7 cellular contexts compared by ENCODE assay signal in the genomic region with DNA sequence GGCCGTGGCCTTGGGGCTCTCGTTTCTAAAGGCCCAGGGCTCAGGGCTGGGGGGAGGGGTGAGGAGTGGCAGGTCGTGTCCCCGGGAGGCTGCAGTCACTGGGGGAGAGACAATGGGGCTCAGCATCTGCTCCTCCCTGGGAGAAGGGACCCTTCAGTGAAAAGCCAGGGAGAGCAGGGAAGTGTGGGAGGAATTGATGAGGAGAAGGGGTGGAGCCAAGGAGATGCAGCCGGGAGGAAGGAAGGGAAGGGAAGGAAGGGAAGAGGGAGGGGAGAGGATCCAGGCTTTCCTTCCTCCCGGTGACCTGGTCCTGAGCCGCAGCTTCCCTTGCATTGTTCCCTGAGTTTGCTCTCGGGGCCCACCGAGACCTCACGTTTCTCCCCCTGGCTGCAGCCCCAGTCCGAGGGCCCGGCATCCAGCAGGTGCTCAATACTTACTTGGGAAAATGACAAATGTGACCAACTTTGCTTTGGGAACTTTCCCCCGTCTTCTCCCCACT. TPM values are rescaled to one million over a fixed set of nuclear protein-coding genes. Genes with fewer than 3 reads are reported as not detected.
DNase-seq lines count a peak whose midpoint lies in the region; ATAC-seq and TF ChIP-seq lines count a peak whose summit lies in the region.

No MANE protein-coding gene starts in this region.

- H3K27ac Mint-ChIP-seq in MCF 10A (ENCODE audit: low read depth, unreplicated experiment) = no peak overlapping the region
- no peak overlapping the region for H3K27ac Mint-ChIP-seq in activated T-cell treated with anti-CD3 and anti-CD28 coated beads, Interleukin-2, amount 50 U/mL, for 72 hours
- H3K27ac Mint-ChIP-seq in activated T-helper 2 cell treated with anti-CD3 and anti-CD28 coated beads, Interferon-gamma antibody, Interleukin-2, Interleukin-4, amounts not matched to agents 10 μg/mL and 5 μg/mL and 100 μg/mL, durations not matched to agents 14 hours and 24 hours and 36 hours = no peak overlapping the region

- DNase-seq in MCF 10A (ENCODE audit: unreplicated experiment) = peak; percentile 66
- DNase-seq in iPS-NIHi7 (ENCODE audit: extremely low spot score) = peak; percentile 83
- no peak for DNase-seq in activated T-cell treated with anti-CD3 and anti-CD28 coated beads, Interleukin-2, amount 50 U/mL, for 72 hours
- DNase-seq in activated T-helper 2 cell treated with anti-CD3 and anti-CD28 coated beads, Interferon-gamma antibody, Interleukin-2, Interleukin-4, amounts not matched to agents 10 μg/mL and 5 μg/mL and 100 μg/mL, durations not matched to agents 14 hours and 24 hours and 36 hours (ENCODE audit: low spot score) = no peak

- no peaks in the 10 kb centered on the region for H3K9me3 Mint-ChIP-seq in MCF 10A (ENCODE audit: unreplicated experiment)
- no peaks in the 10 kb centered on the region for H3K9me3 Mint-ChIP-seq in activated T-cell treated with anti-CD3 and anti-CD28 coated beads, Interleukin-2, amount 50 U/mL, for 72 hours
- H3K9me3 Mint-ChIP-seq in activated T-helper 2 cell treated with anti-CD3 and anti-CD28 coated beads, Interferon-gamma antibody, Interleukin-2, Interleukin-4, amounts not matched to agents 10 μg/mL and 5 μg/mL and 100 μg/mL, durations not matched to agents 14 hours and 24 hours and 36 hours = no peaks in the 10 kb centered on the region

- POLR2A ChIA-PET in MCF 10A (lab: Yijun Ruan, JAX) = interaction anchor here (0.6 to 10.5 kb wide), 9 partner anchors 13 to 106 kb away, joined by 3 to 173 read pairs (median 4); partner anchors contain the start of genes AP3S2 and ARPIN

- peaks cover 40% of the 10 kb centered on the region for H3K4me1 ChIP-seq in HUES6 (ENCODE audit: control insufficient read depth, insufficient read depth, low read length)
- peaks cover 3 to 44% (median 37%) of the 10 kb centered on the region in 5 donors for H3K4me1 ChIP-seq in subcutaneous abdominal adipose tissue (ENCODE audit: control insufficient read depth in 5 of 5, insufficient read depth in 5 of 5, low read length in 5 of 5)

- no TSS peak for BruUV-seq in MCF 10A (replicated peaks; lab: Mats Ljungman, UMichigan)

- ATAC-seq in activated T-cell treated with anti-CD3 and anti-CD28 coated beads, Interleukin-2, amount 50 U/mL, for 72 hours (replicated peaks in 1 of 2) = no peak
- ATAC-seq in HG03342 (IDR thresholded peaks at IDR 0.05; ENCODE audit: unreplicated experiment) = no peak

- H3K27me3 Mint-ChIP-seq in MCF 10A (ENCODE audit: insufficient read depth, unreplicated experiment) = no peaks in the 10 kb centered on the region
- H3K27me3 Mint-ChIP-seq in activated T-cell treated with anti-CD3 and anti-CD28 coated beads, Interleukin-2, amount 50 U/mL, for 72 hours (ENCODE audit: low read depth) = no peaks in the 10 kb centered on the region
- H3K27me3 Mint-ChIP-seq in activated T-helper 2 cell treated with anti-CD3 and anti-CD28 coated beads, Interferon-gamma antibody, Interleukin-2, Interleukin-4, amounts not matched to agents 10 μg/mL and 5 μg/mL and 100 μg/mL, durations not matched to agents 14 hours and 24 hours and 36 hours (ENCODE audit: low read depth) = peaks cover 5% of the 10 kb centered on the region

- CTCF ChIA-PET in MCF 10A (lab: Yijun Ruan, JAX) = interaction anchor here (0.6 to 3.4 kb wide), 3 partner anchors 67 to 101 kb away, joined by 3 to 20 read pairs (median 3); no protein-coding TSS in a partner anchor

- no peak for TF ChIP-seq CTCF in MCF 10A (IDR thresholded peaks at IDR 0.05; ENCODE audit: unreplicated experiment)

- H3K4me1 Mint-ChIP-seq in MCF 10A (ENCODE audit: insufficient read depth, unreplicated experiment) = peaks cover 33% of the 10 kb centered on the region
- peaks cover 42% of the 10 kb centered on the region for H3K4me1 Mint-ChIP-seq in activated T-cell treated with anti-CD3 and anti-CD28 coated beads, Interleukin-2, amount 50 U/mL, for 72 hours (ENCODE audit: low read depth)
- peaks cover 32% of the 10 kb centered on the region for H3K4me1 Mint-ChIP-seq in activated T-helper 2 cell treated with anti-CD3 and anti-CD28 coated beads, Interferon-gamma antibody, Interleukin-2, Interleukin-4, amounts not matched to agents 10 μg/mL and 5 μg/mL and 100 μg/mL, durations not matched to agents 14 hours and 24 hours and 36 hours (ENCODE audit: low read depth)

- H3K4me3 ChIP-seq in HUES6 (ENCODE audit: low read depth, low read length) (peak overlapping the region; percentile 68), subcutaneous abdominal adipose tissue (ENCODE audit: low read depth in 1 of 5, low read length in 5 of 5) (peak overlapping the region in 3 of 5 donors; percentile 76 to 80 (median 79))

- H3K9me3 ChIP-seq in HUES6 (ENCODE audit: control insufficient read depth, insufficient read depth, low read depth, low read length) = no peaks in the 10 kb centered on the region
- H3K9me3 ChIP-seq in subcutaneous abdominal adipose tissue (ENCODE audit: control insufficient read depth in 5 of 5, low read length in 5 of 5) = no peaks in the 10 kb centered on the region

- H3K36me3 Mint-ChIP-seq in MCF 10A (ENCODE audit: insufficient read depth, unreplicated experiment) = peaks cover 7% of the 10 kb centered on the region
- peaks cover 4 to 13% of the 10 kb centered on the region in 2 donors for H3K36me3 Mint-ChIP-seq in activated T-cell treated with anti-CD3 and anti-CD28 coated beads, Interleukin-2, amount 50 U/mL, for 72 hours (ENCODE audit: insufficient read depth in 2 of 2)
- peaks cover 7% of the 10 kb centered on the region for H3K36me3 Mint-ChIP-seq in activated T-helper 2 cell treated with anti-CD3 and anti-CD28 coated beads, Interferon-gamma antibody, Interleukin-2, Interleukin-4, amounts not matched to agents 10 μg/mL and 5 μg/mL and 100 μg/mL, durations not matched to agents 14 hours and 24 hours and 36 hours (ENCODE audit: low read depth)

- peak overlapping the region; percentile 76 for H3K9ac ChIP-seq in HUES6 (ENCODE audit: low read length)
- H3K9ac ChIP-seq in subcutaneous abdominal adipose tissue (ENCODE audit: low read length in 5 of 5) = peak overlapping the region in 1 of 5 donors; percentile 56

- peak overlapping the region; percentile 92 for H3K4me3 Mint-ChIP-seq in MCF 10A (ENCODE audit: unreplicated experiment)
- peak overlapping the region in 1 of 2 donors; percentile 66 for H3K4me3 Mint-ChIP-seq in activated T-cell treated with anti-CD3 and anti-CD28 coated beads, Interleukin-2, amount 50 U/mL, for 72 hours
- no peak overlapping the region for H3K4me3 Mint-ChIP-seq in activated T-helper 2 cell treated with anti-CD3 and anti-CD28 coated beads, Interferon-gamma antibody, Interleukin-2, Interleukin-4, amounts not matched to agents 10 μg/mL and 5 μg/mL and 100 μg/mL, durations not matched to agents 14 hours and 24 hours and 36 hours (ENCODE audit: low read depth)

- H3K27ac ChIP-seq in HUES6 (ENCODE audit: low read depth, low read length) (peak overlapping the region; percentile 89; the same call in 1 of the 2 replicates), subcutaneous abdominal adipose tissue (ENCODE audit: low read depth, low read length) (peak overlapping the region; percentile 30)

- intact Hi-C loops in MCF 10A (cut with micrococcal nuclease) = loop anchor here (2.0 to 5.0 kb wide), 2 partner anchors 71 to 107 kb away; partner anchors contain the start of gene AP3S2
- intact Hi-C loops in activated T-helper 2 cell treated with anti-CD3 and anti-CD28 coated beads, Interferon-gamma antibody, Interleukin-2, Interleukin-4, amounts not matched to agents 10 μg/mL and 5 μg/mL and 100 μg/mL, durations not matched to agents 14 hours and 24 hours and 36 hours (cut with micrococcal nuclease) = loop anchor here (2.0 to 5.0 kb wide), 2 partner anchors 73 to 105 kb away; no protein-coding TSS in a partner anchor

- H3K27me3 ChIP-seq in HUES6 (ENCODE audit: control insufficient read depth, insufficient read depth, low read length) (peaks cover 3% of the 10 kb centered on the region; the same call in 1 of the 2 replicates), subcutaneous abdominal adipose tissue (ENCODE audit: control insufficient read depth in 5 of 5, insufficient read depth in 4 of 5, low read length in 5 of 5) (peaks cover 0 to 2% (median 0%) of the 10 kb centered on the region in 5 donors)

- no peaks in the 10 kb centered on the region for H3K36me3 ChIP-seq in HUES6 (ENCODE audit: control insufficient read depth, insufficient read depth, low read length)
- no peaks in the 10 kb centered on the region for H3K36me3 ChIP-seq in subcutaneous abdominal adipose tissue (ENCODE audit: control insufficient read depth in 5 of 5, insufficient read depth in 5 of 5, low read length in 5 of 5)

RNA-seq across cellular contexts. Expression of gene ZNF710, which starts 1.4 kb away (rescaled TPM):
- total RNA-seq in MCF 10A (2022) = 27.3 and 32.2 TPM in 2 replicates
- total RNA-seq in activated T-cell treated with anti-CD3 and anti-CD28 coated beads, Interleukin-2, amount 50 U/mL, for 72 hours = 10 to 100 TPM; 26.6 to 32.3 TPM
- total RNA-seq in activated T-helper 2 cell treated with anti-CD3 and anti-CD28 coated beads, Interferon-gamma antibody, Interleukin-2, Interleukin-4, amounts not matched to agents 10 μg/mL and 5 μg/mL and 100 μg/mL, durations not matched to agents 14 hours and 24 hours and 36 hours = 31.4 and 34.2 TPM in 2 replicates

Comparison
In these comparisons a context has a peak if more than half of its experiments do, and no peak if none do; other contexts are left out.
1. DNase-seq: peak in MCF 10A (single experiment) and iPS-NIHi7 (single experiment); none in activated T-cell treated with anti-CD3 and anti-CD28 coated beads, Interleukin-2, amount 50 U/mL, for 72 hours (0 of 2) and activated T-helper 2 cell treated with anti-CD3 and anti-CD28 coated beads, Interferon-gamma antibody, Interleukin-2, Interleukin-4, amounts not matched to agents 10 μg/mL and 5 μg/mL and 100 μg/mL, durations not matched to agents 14 hours and 24 hours and 36 hours (single experiment).